ENCODE assay signal across 17 cellular contexts in the genomic region with DNA sequence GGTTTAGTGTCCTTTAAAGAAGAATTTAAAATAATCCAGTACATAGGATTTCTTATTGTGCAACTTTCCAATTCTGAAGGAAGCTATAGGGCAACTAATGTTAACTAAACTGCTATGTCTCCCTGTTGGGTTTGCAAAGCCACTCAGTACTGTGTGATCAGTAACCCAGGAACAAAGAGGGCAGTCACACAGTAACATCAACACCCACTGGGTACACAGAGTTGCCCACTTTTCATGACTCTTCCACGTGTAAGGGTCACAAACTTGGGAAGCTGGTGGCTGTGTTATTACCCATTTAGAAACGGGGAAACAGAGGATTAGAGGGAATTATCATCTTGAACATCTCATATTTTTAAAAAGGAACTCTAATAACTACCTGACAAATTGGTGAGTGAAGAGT.
DNase-seq lines count a peak whose midpoint lies in the region; ATAC-seq and TF ChIP-seq lines count a peak whose summit lies in the region.
"Had no signal": no experiment of that assay in that cellular context is flagged by ENCODE, and none has a peak within 500 bp of the region (broad histone marks: within the 10 kb centered on the region; RNA-seq: fewer than 3 reads in every experiment).

No MANE protein-coding gene starts in this region.

- no peaks in the 10 kb centered on the region for H3K9me3 Mint-ChIP-seq in activated T-cell treated with anti-CD3 and anti-CD28 coated beads, Interleukin-2, amount 50 U/mL, for 4 hours
- H3K9me3 Mint-ChIP-seq in activated naive CD8-positive, alpha-beta T cell (ENCODE audit: low read depth) = no peaks in the 10 kb centered on the region
- H3K9me3 Mint-ChIP-seq: type B pancreatic cell had no signal

- H2BK5ac ChIP-seq in IMR-90 (ENCODE audit: low read depth, low read length, poor library complexity, severe bottlenecking) = peak overlapping the region; percentile 92

- H2AK9ac ChIP-seq in IMR-90 (replicated peaks; ENCODE audit: low read depth, low read length, poor library complexity) = no peak overlapping the region

- DNase-seq in activated T-cell treated with anti-CD3 and anti-CD28 coated beads, Interleukin-2, amount 50 U/mL, for 4 hours = no peak
- DNase-seq in activated T-cell treated with anti-CD3 and anti-CD28 coated beads, Interleukin-2, amount 50 U/mL, for 48 hours = no peak
- DNase-seq in IMR-90 (no peak), stomach (no peak)
- DNase-seq: activated effector memory CD4-positive, alpha-beta T cell treated with Interleukin-2 at 50 U/mL for 16 hours; islet precursor cell; mucosa of descending colon; NCI-H1694 treated with DMSO at 0.1 percent for 48 hours; NCI-H774; psoas muscle; SHP77 treated with DMSO at 0.1 percent for 48 hours had no signal

- no TSS peak for BruUV-seq in IMR-90 (replicated peaks; lab: Mats Ljungman, UMichigan)

- in situ Hi-C loops in IMR-90 (cut with MboI; ENCODE audit: low sequenced_read_pairs) = no loop called here

- peaks cover 61% of the 10 kb centered on the region for H4K20me1 ChIP-seq in IMR-90 (ENCODE audit: insufficient read depth, low read length)

- H3K4me3 ChIP-seq in IMR-90 (ENCODE audit: insufficient read depth, low read depth, low read length) (no peak overlapping the region), skeletal muscle satellite cell (ENCODE audit: low read length) (no peak overlapping the region), stomach (no peak overlapping the region)
- H3K4me3 ChIP-seq: mucosa of descending colon, psoas muscle had no signal

- H2BK15ac ChIP-seq in IMR-90 (ENCODE audit: low read depth, low read length) = no peak overlapping the region

- no peaks in the 10 kb centered on the region; a peak in 2 of 4 replicates for H3K79me1 ChIP-seq in IMR-90 (ENCODE audit: low read depth in 1 of 2, low read length in 2 of 2)

- no peak overlapping the region for H2BK120ac ChIP-seq in IMR-90 (ENCODE audit: low read depth, low read length)

- peak overlapping the region; percentile 39; the same call in 1 of the 2 replicates for H2BK20ac ChIP-seq in IMR-90 (ENCODE audit: low read depth, low read length)

- dilution Hi-C loops in IMR-90 (cut with HindIII; ENCODE audit: low sequenced_read_pairs, unreplicated experiment) = no loop called here

- peaks cover 27% of the 10 kb centered on the region for H3K36me3 ChIP-seq in IMR-90 (ENCODE audit: control insufficient read depth, insufficient read depth, low read length)
- H3K36me3 ChIP-seq in skeletal muscle satellite cell (ENCODE audit: insufficient read depth, low read length) = peaks cover 79% of the 10 kb centered on the region
- no peaks in the 10 kb centered on the region for H3K36me3 ChIP-seq in stomach

- H3K27me3 Mint-ChIP-seq in activated T-cell treated with anti-CD3 and anti-CD28 coated beads, Interleukin-2, amount 50 U/mL, for 4 hours (ENCODE audit: low read depth) = no peaks in the 10 kb centered on the region
- H3K27me3 Mint-ChIP-seq in activated naive CD8-positive, alpha-beta T cell = no peaks in the 10 kb centered on the region
- H3K27me3 Mint-ChIP-seq: type B pancreatic cell had no signal

- H3K9ac ChIP-seq in IMR-90 (ENCODE audit: low read depth, low read length) (no peak overlapping the region; the same call in 1 of the 2 replicates), skeletal muscle satellite cell (ENCODE audit: low read depth, low read length) (peak overlapping the region; percentile 95)
- H3K9ac ChIP-seq: KMS-11 had no signal

- no peak for TF ChIP-seq CTCF in IMR-90 (conservative IDR thresholded peaks at IDR 0.05; ENCODE audit: low read depth, low read length)
- no peak for TF ChIP-seq CTCF in stomach (IDR thresholded peaks at IDR 0.05)

- H4K8ac ChIP-seq in IMR-90 (ENCODE audit: low read depth in 2 of 2, low read length in 2 of 2) = peak overlapping the region; percentile 39 to 59; a peak in 1 of 4 replicates

- peaks cover 47% of the 10 kb centered on the region for H3K4me1 Mint-ChIP-seq in activated T-cell treated with anti-CD3 and anti-CD28 coated beads, Interleukin-2, amount 50 U/mL, for 4 hours (ENCODE audit: low read depth)
- H3K4me1 Mint-ChIP-seq in activated naive CD8-positive, alpha-beta T cell (ENCODE audit: low read depth) = peaks cover 54% of the 10 kb centered on the region

- intact Hi-C loops in IMR-90 (cut with micrococcal nuclease) (no loop called here), stomach (cut with DNase I; ENCODE audit: low total_unique reads) (no loop called here)

- no peak overlapping the region for H2AK5ac ChIP-seq in IMR-90 (ENCODE audit: low read depth, low read length)

- TF ChIP-seq POLR2A in IMR-90 (IDR thresholded peaks at IDR 0.05; ENCODE audit: low read depth, low read length) = no peak
- TF ChIP-seq POLR2A in stomach (IDR thresholded peaks at IDR 0.05) = no peak

- H3K4me3 Mint-ChIP-seq in activated T-cell treated with anti-CD3 and anti-CD28 coated beads, Interleukin-2, amount 50 U/mL, for 4 hours = peak overlapping the region; percentile 35
- H3K4me3 Mint-ChIP-seq in activated naive CD8-positive, alpha-beta T cell = peak overlapping the region; percentile 36
- H3K4me3 Mint-ChIP-seq: type B pancreatic cell had no signal

- peak overlapping the region; percentile 1; the same call in 1 of the 2 replicates for H3K18ac ChIP-seq in IMR-90 (ENCODE audit: low read depth, low read length)

- whole genome bisulfite sequencing in IMR-90 (ENCODE audit: extremely low coverage in 2 of 2, insufficient read length in 1 of 2), 2 experiments = no CpG with 5 or more reads among the region's 2 CpGs
- 39 to 59% (median 51%) methylated on average over 2 of the region's 2 CpGs for WGBS in stomach, 5 donors

- H3K27ac Mint-ChIP-seq in activated naive CD8-positive, alpha-beta T cell = peak overlapping the region; percentile 61
- H3K27ac Mint-ChIP-seq: type B pancreatic cell had no signal

- POLR2A ChIA-PET in IMR-90 (lab: Charles Lee; ENCODE audit: unreplicated experiment) = no interaction called here

- H3K14ac ChIP-seq in IMR-90 (replicated peaks; ENCODE audit: low read depth, low read length) = peak overlapping the region; percentile 92

- peak overlapping the region; percentile 56 for H3K4ac ChIP-seq in IMR-90 (ENCODE audit: low read depth, low read length)

- no peaks in the 10 kb centered on the region for H3K9me1 ChIP-seq in IMR-90 (ENCODE audit: insufficient read depth, low read length)

- H3K4me1 ChIP-seq in IMR-90 (ENCODE audit: control insufficient read depth, insufficient read depth, low read length) (peaks cover 14% of the 10 kb centered on the region), skeletal muscle satellite cell (ENCODE audit: control insufficient read depth, insufficient read depth, low read length) (peaks cover 93% of the 10 kb centered on the region), stomach (peaks cover 0 to 26% (median 6%) of the 10 kb centered on the region in 4 donors)
- H3K4me1 ChIP-seq: psoas muscle had no signal

- H3K23ac ChIP-seq in IMR-90 (ENCODE audit: low read depth, low read length) = peak overlapping the region; percentile 90; the same call in 1 of the 2 replicates

- ATAC-seq in activated T-cell treated with anti-CD3 and anti-CD28 coated beads, Interleukin-2, amount 50 U/mL, for 4 hours = no peak
- ATAC-seq in IMR-90 (ENCODE audit: low read depth) (no peak), HG03108 (IDR thresholded peaks at IDR 0.05; ENCODE audit: unreplicated experiment) (no peak), HG02973 (IDR thresholded peaks at IDR 0.05; ENCODE audit: unreplicated experiment) (no peak)
- ATAC-seq: mucosa of descending colon, psoas muscle had no signal

- peaks cover 36% of the 10 kb centered on the region for H3K36me3 Mint-ChIP-seq in activated T-cell treated with anti-CD3 and anti-CD28 coated beads, Interleukin-2, amount 50 U/mL, for 4 hours (ENCODE audit: insufficient read depth)
- peaks cover 13% of the 10 kb centered on the region for H3K36me3 Mint-ChIP-seq in activated naive CD8-positive, alpha-beta T cell

- H3K27me3 ChIP-seq in IMR-90 (ENCODE audit: control insufficient read depth, insufficient read depth, low read length) = no peaks in the 10 kb centered on the region
- H3K27me3 ChIP-seq in skeletal muscle satellite cell (ENCODE audit: control insufficient read depth, insufficient read depth, low read length) = no peaks in the 10 kb centered on the region
- H3K27me3 ChIP-seq in stomach = no peaks in the 10 kb centered on the region

- CTCF ChIA-PET in IMR-90 (lab: Yijun Ruan, JAX) = interaction anchor here (0.6 kb wide), 1 partner anchor 487 kb away, joined by 5 read pairs; no protein-coding TSS in a partner anchor

- no peak overlapping the region for H3K56ac ChIP-seq in IMR-90 (ENCODE audit: extremely low read depth, insufficient read depth, low read length)

- H4K5ac ChIP-seq in IMR-90 (ENCODE audit: low read depth, low read length) = no peak overlapping the region

- TF ChIP-seq RAD21 in IMR-90 (IDR thresholded peaks at IDR 0.05; ENCODE audit: low read length) = no peak

- no peak overlapping the region for H2AFZ ChIP-seq in IMR-90 (replicated peaks; ENCODE audit: low read length, poor library complexity)

- H4K91ac ChIP-seq in IMR-90 (ENCODE audit: insufficient read depth, low read depth, low read length) = no peak overlapping the region

- peak overlapping the region; percentile 75; the same call in 1 of the 2 replicates for H3K27ac ChIP-seq in IMR-90 (ENCODE audit: insufficient read depth, low read length)
- no peak overlapping the region for H3K27ac ChIP-seq in stomach
- H3K27ac ChIP-seq: KMS-11, psoas muscle had no signal

- H3K9me3 ChIP-seq in IMR-90 (ENCODE audit: control insufficient read depth, insufficient read depth, low read length) (no peaks in the 10 kb centered on the region), skeletal muscle satellite cell (replicated peaks; ENCODE audit: low read length) (no peaks in the 10 kb centered on the region), stomach (no peaks in the 10 kb centered on the region)
- H3K9me3 ChIP-seq: mucosa of descending colon, psoas muscle had no signal

- TF ChIP-seq EP300 in stomach (IDR thresholded peaks at IDR 0.05) = no peak

- H3K4me2 ChIP-seq in IMR-90 (ENCODE audit: low read depth, low read length) (0 out of 2 replicates have a peak overlapping the region, but pooled peaks have one; percentile 0), skeletal muscle satellite cell (ENCODE audit: low read length) (peak overlapping the region; percentile 19)
- H3K4me2 ChIP-seq: KMS-11 had no signal

TF ChIP-seq in IMR-90, 13 proteins besides CTCF, POLR2A, EP300 and RAD21:
- TF ChIP-seq RCOR1 (IDR thresholded peaks at IDR 0.05; ENCODE audit: insufficient replicate concordance, low read length) (no peak), FOS (IDR thresholded peaks at IDR 0.05; ENCODE audit: low read depth, low read length) (no peak), CEBPB (IDR thresholded peaks at IDR 0.05; ENCODE audit: low read depth, low read length) (peak; percentile 56; the same call in 1 of the 2 replicates)
